In the genomic region with DNA sequence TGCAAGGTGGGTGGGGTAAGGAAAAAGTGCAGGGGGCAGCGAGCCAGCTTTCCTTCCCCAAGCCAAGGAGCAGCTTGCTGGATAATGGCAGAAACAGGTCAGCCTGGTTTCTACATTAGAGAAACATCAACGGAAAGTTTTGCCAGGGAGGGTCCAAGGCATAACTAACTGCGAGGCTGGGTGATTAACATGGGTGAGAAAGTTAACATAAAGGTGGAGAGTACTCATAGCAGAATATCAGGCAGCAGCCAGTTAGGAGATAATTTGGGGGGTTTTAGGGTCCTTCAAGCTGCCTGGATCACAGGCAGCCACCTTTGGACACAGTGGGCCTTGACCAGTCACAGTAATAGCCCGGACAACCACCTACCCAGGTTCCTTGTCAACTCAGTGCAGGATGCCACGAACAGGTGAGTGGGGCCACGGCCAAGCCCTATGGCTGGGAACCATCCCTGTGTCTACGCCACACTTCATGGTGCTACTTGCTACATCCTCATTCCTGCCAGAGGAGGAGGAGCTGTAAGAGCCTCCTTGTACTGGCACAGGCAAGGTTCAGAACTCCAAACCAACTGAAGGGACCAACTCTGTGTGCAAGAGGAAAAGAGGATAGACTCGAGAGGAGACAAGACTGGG, we compare ENCODE assay signal across 12 cellular contexts. TPM values are rescaled to one million over a fixed set of nuclear protein-coding genes. Genes with fewer than 3 reads are reported as not detected.
DNase-seq lines count a peak whose midpoint lies in the region; ATAC-seq, FAIRE-seq and TF ChIP-seq lines count a peak whose summit lies in the region.
"Had no signal": no experiment of that assay in that cellular context is flagged by ENCODE, and none has a peak within 500 bp of the region (broad histone marks: within the 10 kb centered on the region; RNA-seq: fewer than 3 reads in every experiment).

No MANE protein-coding gene starts in this region.

- H3K36me3 ChIP-seq in HCT116 (ENCODE audit: control insufficient read depth in 1 of 2, insufficient read depth in 2 of 2, low read length in 2 of 2) (peaks cover 11 to 15% of the 10 kb centered on the region in 2 experiments; a peak in 3 of 4 replicates), kidney (ENCODE audit: control insufficient read depth in 1 of 2, insufficient read depth in 2 of 2, low read length in 2 of 2) (peaks cover 2 to 17% of the 10 kb centered on the region in 2 donors), stomach (peaks cover 26 to 32% (median 28%) of the 10 kb centered on the region in 4 donors)

- H3K9me3 ChIP-seq in HCT116 (ENCODE audit: control insufficient read depth in 1 of 2, insufficient read depth in 1 of 2, low read depth in 1 of 2, low read length in 2 of 2) (no peaks in the 10 kb centered on the region), kidney (ENCODE audit: control insufficient read depth in 1 of 2, low read length in 2 of 2) (no peaks in the 10 kb centered on the region), stomach (no peaks in the 10 kb centered on the region)
- H3K9me3 ChIP-seq: SK-N-SH had no signal

- H3K4me2 ChIP-seq in HCT116 (ENCODE audit: low read length), result peak overlapping the region; percentile 13; the same call in 1 of the 2 replicates

- H3K27ac ChIP-seq in HCT116 (ENCODE audit: low read depth, low read length) (no peak overlapping the region), kidney (ENCODE audit: low read depth in 2 of 2, low read length in 2 of 2) (no peak overlapping the region), stomach (peak overlapping the region in 4 of 5 donors; percentile 39 to 66 (median 64)), dorsolateral prefrontal cortex (peak overlapping the region in 1 of 59 donors; percentile 29)

- H3K27me3 Mint-ChIP-seq in activated T-helper 2 cell treated with anti-CD3 and anti-CD28 coated beads, Interferon-gamma antibody, Interleukin-2, Interleukin-4, amounts not matched to agents 10 μg/mL and 5 μg/mL and 100 μg/mL, durations not matched to agents 14 hours and 24 hours and 36 hours (ENCODE audit: low read depth), result no peaks in the 10 kb centered on the region
- no peaks in the 10 kb centered on the region for H3K27me3 Mint-ChIP-seq in activated T-helper 1 cell treated with anti-CD3 and anti-CD28 coated beads, Interleukin-12 subunit alpha, Interleukin-12 subunit beta, Interleukin-2, Interleukin-4 antibody, amounts not matched to agents 30 ng/mL and 10 ng/mL and 1 ng/mL, durations not matched to agents 14 hours and 24 hours and 36 hours (ENCODE audit: insufficient read depth)

- H3K27me3 ChIP-seq in HCT116 (ENCODE audit: insufficient read depth, low read length) (no peaks in the 10 kb centered on the region), stomach (no peaks in the 10 kb centered on the region), dorsolateral prefrontal cortex (no peaks in the 10 kb centered on the region)

- no peaks in the 10 kb centered on the region for H4K20me1 ChIP-seq in HCT116 (ENCODE audit: insufficient read depth)

- H3K9ac ChIP-seq in HCT116 (ENCODE audit: low read length) (no peak overlapping the region), kidney (ENCODE audit: low read length in 2 of 2) (no peak overlapping the region)
- H3K9ac ChIP-seq: SK-N-SH had no signal

- intact Hi-C loops in HCT116 (cut with micrococcal nuclease), result no loop called here
- intact Hi-C loops in activated T-helper 2 cell treated with anti-CD3 and anti-CD28 coated beads, Interferon-gamma antibody, Interleukin-2, Interleukin-4, amounts not matched to agents 10 μg/mL and 5 μg/mL and 100 μg/mL, durations not matched to agents 14 hours and 24 hours and 36 hours (cut with micrococcal nuclease), result no loop called here
- intact Hi-C loops in kidney (cut with DNase I), result no loop called here
- intact Hi-C loops in stomach (cut with DNase I; ENCODE audit: low total_unique reads), result no loop called here
- intact Hi-C loops in dorsolateral prefrontal cortex (cut with DNase I), result no loop called here
- intact Hi-C loops in activated T-helper 1 cell treated with anti-CD3 and anti-CD28 coated beads, Interleukin-12 subunit alpha, Interleukin-12 subunit beta, Interleukin-2, Interleukin-4 antibody, amounts not matched to agents 30 ng/mL and 10 ng/mL and 1 ng/mL, durations not matched to agents 14 hours and 24 hours and 36 hours (cut with micrococcal nuclease), result no loop called here

- 72 to 86% (median 84%) methylated on average over 7 to 8 of the region's 8 CpGs for whole genome bisulfite sequencing in stomach, 5 donors

- DNase-seq in HCT116 (ENCODE audit: low read depth, low spot score) (no peak), kidney (peak; percentile 33), stomach (no peak), dorsolateral prefrontal cortex (no peak), NCI-H345 treated with DMSO at 0.1 percent for 48 hours (lab: John Stamatoyannopoulos, UW; ENCODE audit: unreplicated experiment) (no peak)
- DNase-seq in activated T-helper 2 cell treated with anti-CD3 and anti-CD28 coated beads, Interferon-gamma antibody, Interleukin-2, Interleukin-4, amounts not matched to agents 10 μg/mL and 5 μg/mL and 100 μg/mL, durations not matched to agents 14 hours and 24 hours and 36 hours (ENCODE audit: low spot score), result no peak
- DNase-seq in activated T-helper 1 cell treated with anti-CD3 and anti-CD28 coated beads, Interleukin-12 subunit alpha, Interleukin-12 subunit beta, Interleukin-2, Interleukin-4 antibody, amounts not matched to agents 30 ng/mL and 10 ng/mL and 1 ng/mL, durations not matched to agents 14 hours and 24 hours and 36 hours (ENCODE audit: low spot score), result no peak
- DNase-seq: amygdala, NCI-H146, NCI-H82, SK-N-SH had no signal

- RAD21 ChIA-PET in HCT116 (lab: Charles Lee; ENCODE audit: low non-redundant PET in 1 of 2, low total read pairs in 2 of 2, uncharacterized antibody in 2 of 2, unreplicated experiment in 2 of 2), result no interaction called here

- H3K79me2 ChIP-seq in HCT116 (ENCODE audit: insufficient read depth, low read length), result peaks cover 29% of the 10 kb centered on the region; the same call in 1 of the 2 replicates

- H2AFZ ChIP-seq in HCT116 (ENCODE audit: low read depth, low read length, poor library complexity, severe bottlenecking), result no peak overlapping the region

- H3K4me3 ChIP-seq in HCT116 (replicated peaks in 1 of 2; ENCODE audit: low read depth in 1 of 2, low read length in 2 of 2), result no peak overlapping the region
- no peak overlapping the region for H3K4me3 ChIP-seq in kidney (ENCODE audit: low read length in 2 of 2)
- no peak overlapping the region for H3K4me3 ChIP-seq in stomach
- H3K4me3 ChIP-seq in dorsolateral prefrontal cortex, result no peak overlapping the region

- H3K9me3 Mint-ChIP-seq in activated T-helper 2 cell treated with anti-CD3 and anti-CD28 coated beads, Interferon-gamma antibody, Interleukin-2, Interleukin-4, amounts not matched to agents 10 μg/mL and 5 μg/mL and 100 μg/mL, durations not matched to agents 14 hours and 24 hours and 36 hours, result no peaks in the 10 kb centered on the region
- no peaks in the 10 kb centered on the region for H3K9me3 Mint-ChIP-seq in activated T-helper 1 cell treated with anti-CD3 and anti-CD28 coated beads, Interleukin-12 subunit alpha, Interleukin-12 subunit beta, Interleukin-2, Interleukin-4 antibody, amounts not matched to agents 30 ng/mL and 10 ng/mL and 1 ng/mL, durations not matched to agents 14 hours and 24 hours and 36 hours

- H3K9me2 ChIP-seq in HCT116 (ENCODE audit: insufficient read depth), result no peaks in the 10 kb centered on the region
- H3K9me2 ChIP-seq: SK-N-SH had no signal

- peaks cover 26% of the 10 kb centered on the region for H3K36me3 Mint-ChIP-seq in activated T-helper 2 cell treated with anti-CD3 and anti-CD28 coated beads, Interferon-gamma antibody, Interleukin-2, Interleukin-4, amounts not matched to agents 10 μg/mL and 5 μg/mL and 100 μg/mL, durations not matched to agents 14 hours and 24 hours and 36 hours (ENCODE audit: low read depth)
- peaks cover 17% of the 10 kb centered on the region for H3K36me3 Mint-ChIP-seq in activated T-helper 1 cell treated with anti-CD3 and anti-CD28 coated beads, Interleukin-12 subunit alpha, Interleukin-12 subunit beta, Interleukin-2, Interleukin-4 antibody, amounts not matched to agents 30 ng/mL and 10 ng/mL and 1 ng/mL, durations not matched to agents 14 hours and 24 hours and 36 hours (ENCODE audit: low read depth)

- FAIRE-seq in kidney (lab: Jason Lieb, UNC), result no peak

- TF ChIP-seq EP300 in stomach (IDR thresholded peaks at IDR 0.05), result no peak

- H3K27ac Mint-ChIP-seq in activated T-helper 2 cell treated with anti-CD3 and anti-CD28 coated beads, Interferon-gamma antibody, Interleukin-2, Interleukin-4, amounts not matched to agents 10 μg/mL and 5 μg/mL and 100 μg/mL, durations not matched to agents 14 hours and 24 hours and 36 hours, result peak overlapping the region; percentile 15
- no peak overlapping the region for H3K27ac Mint-ChIP-seq in activated T-helper 1 cell treated with anti-CD3 and anti-CD28 coated beads, Interleukin-12 subunit alpha, Interleukin-12 subunit beta, Interleukin-2, Interleukin-4 antibody, amounts not matched to agents 30 ng/mL and 10 ng/mL and 1 ng/mL, durations not matched to agents 14 hours and 24 hours and 36 hours

- TF ChIP-seq CTCF in HCT116 (IDR thresholded peaks at IDR 0.05 in 2 of 3, conservative IDR thresholded peaks at IDR 0.05 in 1 of 3; ENCODE audit: borderline replicate concordance in 1 of 3, insufficient read depth in 1 of 3, low read depth in 2 of 3, low read length in 2 of 3) (no peak), kidney (IDR thresholded peaks at IDR 0.05; ENCODE audit: borderline replicate concordance, extremely low read depth, insufficient read depth) (no peak), stomach (IDR thresholded peaks at IDR 0.05) (no peak), dorsolateral prefrontal cortex (IDR thresholded peaks at IDR 0.05 in 54 of 56, conservative IDR thresholded peaks at IDR 0.05 in 2 of 56; ENCODE audit: low read depth in 1 of 56, partially characterized antibody in 56 of 56) (no peak)

- no peak for TF ChIP-seq RAD21 in HCT116 (IDR thresholded peaks at IDR 0.05; ENCODE audit: low read depth)

- TF ChIP-seq POLR2A in HCT116 (IDR thresholded peaks at IDR 0.05; ENCODE audit: borderline replicate concordance, extremely low read depth, insufficient read depth, insufficient read length), result no peak
- no peak for TF ChIP-seq POLR2A in stomach (IDR thresholded peaks at IDR 0.05)

- H3K4me3 Mint-ChIP-seq in activated T-helper 2 cell treated with anti-CD3 and anti-CD28 coated beads, Interferon-gamma antibody, Interleukin-2, Interleukin-4, amounts not matched to agents 10 μg/mL and 5 μg/mL and 100 μg/mL, durations not matched to agents 14 hours and 24 hours and 36 hours (ENCODE audit: low read depth), result no peak overlapping the region
- no peak overlapping the region for H3K4me3 Mint-ChIP-seq in activated T-helper 1 cell treated with anti-CD3 and anti-CD28 coated beads, Interleukin-12 subunit alpha, Interleukin-12 subunit beta, Interleukin-2, Interleukin-4 antibody, amounts not matched to agents 30 ng/mL and 10 ng/mL and 1 ng/mL, durations not matched to agents 14 hours and 24 hours and 36 hours

- CTCF ChIA-PET in HCT116 (lab: Charles Lee), result interaction anchor here (2.4 kb wide), 1 partner anchor 12 kb away, joined by 14 read pairs; no protein-coding TSS in a partner anchor

- no peak for ATAC-seq in HCT116
- ATAC-seq: activated CD4-positive, CD25-positive, alpha-beta regulatory T cell treated with anti-CD3 and anti-CD28 coated beads, Interleukin-2, amount 50 U/mL, for 24 hours had no signal

- H3K4me1 Mint-ChIP-seq in activated T-helper 2 cell treated with anti-CD3 and anti-CD28 coated beads, Interferon-gamma antibody, Interleukin-2, Interleukin-4, amounts not matched to agents 10 μg/mL and 5 μg/mL and 100 μg/mL, durations not matched to agents 14 hours and 24 hours and 36 hours (ENCODE audit: low read depth), result peaks cover 35% of the 10 kb centered on the region
- H3K4me1 Mint-ChIP-seq in activated T-helper 1 cell treated with anti-CD3 and anti-CD28 coated beads, Interleukin-12 subunit alpha, Interleukin-12 subunit beta, Interleukin-2, Interleukin-4 antibody, amounts not matched to agents 30 ng/mL and 10 ng/mL and 1 ng/mL, durations not matched to agents 14 hours and 24 hours and 36 hours (ENCODE audit: low read depth), result peaks cover 60% of the 10 kb centered on the region

- POLR2A ChIA-PET in HCT116 (lab: Charles Lee), result no interaction called here

- BruUV-seq in HCT116 (replicated peaks; lab: Mats Ljungman, UMichigan), result no TSS peak

- H3K4me1 ChIP-seq in HCT116 (ENCODE audit: control insufficient read depth in 1 of 2, insufficient read depth in 2 of 2, low read length in 2 of 2), result peaks cover 9 to 28% of the 10 kb centered on the region in 2 experiments
- peaks cover 20 to 34% of the 10 kb centered on the region in 2 donors for H3K4me1 ChIP-seq in kidney (ENCODE audit: control insufficient read depth in 1 of 2, insufficient read depth in 1 of 2, low read depth in 1 of 2, low read length in 2 of 2)
- peaks cover 51 to 72% (median 63%) of the 10 kb centered on the region in 4 donors for H3K4me1 ChIP-seq in stomach

RNA-seq across cellular contexts. Expression of a gene that starts 20.1 kb away (rescaled TPM):
- total RNA-seq in HCT116 (2021; ENCODE audit: unreplicated experiment) (12.0 TPM), kidney (21.6 TPM), stomach (10 to 100 TPM in 2 of 5 donors, 1 to 10 TPM in 3; 1.7 to 13.5 (median 9.2) TPM), dorsolateral prefrontal cortex (10 to 100 TPM in 9 of 120 experiments, 1 to 10 TPM in 111; 2.7 to 14.6 (median 6.1) TPM)
- 12.5 and 13.1 TPM in 2 replicates for polyA plus RNA-seq in HCT116 (2012)
- total RNA-seq in activated T-helper 2 cell treated with anti-CD3 and anti-CD28 coated beads, Interferon-gamma antibody, Interleukin-2, Interleukin-4, amounts not matched to agents 10 μg/mL and 5 μg/mL and 100 μg/mL, durations not matched to agents 14 hours and 24 hours and 36 hours, result 17.1 and 18.8 TPM in 2 replicates
- polyA plus RNA-seq in kidney (ENCODE audit: insufficient read depth, low read depth, low replicate concordance) (9.0 TPM), stomach (10 to 100 TPM in 1 of 3 donors, 1 to 10 TPM in 2; 2.9 to 12.3 (median 4.6) TPM)
- 17.3 and 18.1 TPM in 2 replicates for total RNA-seq in activated T-helper 1 cell treated with anti-CD3 and anti-CD28 coated beads, Interleukin-12 subunit alpha, Interleukin-12 subunit beta, Interleukin-2, Interleukin-4 antibody, amounts not matched to agents 30 ng/mL and 10 ng/mL and 1 ng/mL, durations not matched to agents 14 hours and 24 hours and 36 hours

RNA-seq across cellular contexts. Expression of a gene that starts 35.4 kb away (rescaled TPM):
- 0.91 TPM for total RNA-seq in HCT116 (2021; ENCODE audit: unreplicated experiment)
- 0.42 and 0.92 TPM in 2 replicates for polyA plus RNA-seq in HCT116 (2012)
- total RNA-seq in activated T-helper 2 cell treated with anti-CD3 and anti-CD28 coated beads, Interferon-gamma antibody, Interleukin-2, Interleukin-4, amounts not matched to agents 10 μg/mL and 5 μg/mL and 100 μg/mL, durations not matched to agents 14 hours and 24 hours and 36 hours, result 0.57 and 1.1 TPM in 2 replicates
- 0.35 TPM for total RNA-seq in kidney
- polyA plus RNA-seq in kidney (ENCODE audit: insufficient read depth, low read depth, low replicate concordance), result 0.19 TPM
- under 1 TPM in 2 of 5 donors, not detected in 3; 0.18 to 0.58 TPM for total RNA-seq in stomach
- under 1 TPM; 0.12 to 0.31 (median 0.20) TPM for polyA plus RNA-seq in stomach
- 1 to 10 TPM in 35 of 120 experiments, under 1 TPM in 85; 0.20 to 3.7 (median 0.77) TPM for total RNA-seq in dorsolateral prefrontal cortex
- 0.08 and 0.24 TPM in 2 replicates for total RNA-seq in activated T-helper 1 cell treated with anti-CD3 and anti-CD28 coated beads, Interleukin-12 subunit alpha, Interleukin-12 subunit beta, Interleukin-2, Interleukin-4 antibody, amounts not matched to agents 30 ng/mL and 10 ng/mL and 1 ng/mL, durations not matched to agents 14 hours and 24 hours and 36 hours

RNA-seq across cellular contexts. Expression of a gene that starts 49.2 kb away (rescaled TPM):
- total RNA-seq in HCT116 (2021; ENCODE audit: unreplicated experiment) (115 TPM), kidney (22.3 TPM), stomach (10 to 100 TPM in 1 of 5 donors, 1 to 10 TPM in 2, under 1 TPM in 2; under 0.01 to 13.4 (median 5.7) TPM), dorsolateral prefrontal cortex (10 to 100 TPM in 109 of 120 experiments, 1 to 10 TPM in 11; 7.2 to 31.4 (median 14.2) TPM)
- 104 and 131 TPM in 2 replicates for polyA plus RNA-seq in HCT116 (2012)
- total RNA-seq in activated T-helper 2 cell treated with anti-CD3 and anti-CD28 coated beads, Interferon-gamma antibody, Interleukin-2, Interleukin-4, amounts not matched to agents 10 μg/mL and 5 μg/mL and 100 μg/mL, durations not matched to agents 14 hours and 24 hours and 36 hours, result 0.57 and 1.4 TPM in 2 replicates
- polyA plus RNA-seq in kidney (ENCODE audit: insufficient read depth, low read depth, low replicate concordance) (56.7 TPM), stomach (10 to 100 TPM; 22.1 to 26.6 (median 23.7) TPM)
- 1.1 and 1.2 TPM in 2 replicates for total RNA-seq in activated T-helper 1 cell treated with anti-CD3 and anti-CD28 coated beads, Interleukin-12 subunit alpha, Interleukin-12 subunit beta, Interleukin-2, Interleukin-4 antibody, amounts not matched to agents 30 ng/mL and 10 ng/mL and 1 ng/mL, durations not matched to agents 14 hours and 24 hours and 36 hours

Comparison
In these comparisons a context has a peak if more than half of its experiments do, and no peak if none do; other contexts are left out.
1. H3K27ac ChIP-seq: peak in stomach (4 of 5); none in HCT116 (single experiment) and kidney (0 of 2).